In the genomic region with DNA sequence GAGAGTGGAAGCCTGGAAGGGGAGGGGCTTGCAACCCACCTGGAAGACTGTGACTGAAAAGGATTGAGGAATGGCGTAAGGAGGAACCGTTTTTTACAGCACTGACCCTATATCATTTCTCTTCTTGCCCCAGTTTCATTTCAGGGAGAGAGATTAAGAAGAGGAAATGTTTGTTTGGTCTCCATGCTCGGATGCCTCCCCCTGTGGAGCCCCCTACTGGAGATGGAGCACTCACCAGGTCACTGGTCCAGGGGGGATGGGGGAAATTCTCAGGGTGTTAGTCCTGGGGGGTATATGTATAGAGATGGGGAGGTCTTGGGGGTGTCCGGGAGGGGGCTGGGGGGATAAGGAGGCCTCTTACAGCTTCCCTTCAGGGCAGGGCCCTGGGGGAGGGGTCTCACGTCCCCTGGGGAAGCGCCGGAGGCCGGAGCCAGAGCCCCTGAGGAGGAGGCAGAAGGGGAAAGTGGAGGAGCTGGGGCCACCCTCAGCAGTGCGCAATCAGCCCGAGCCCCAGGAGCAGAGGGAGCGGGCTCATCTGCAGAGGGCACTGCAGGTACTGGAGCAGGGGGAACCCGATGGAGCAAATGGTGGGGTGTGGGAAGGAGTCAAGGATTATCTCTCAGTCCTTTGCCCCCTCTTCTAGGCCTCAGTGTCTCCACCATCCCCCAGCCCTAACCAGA, we compare ENCODE assay signal across 1 cellular context.
TF ChIP-seq lines count a peak whose summit lies in the region.

No MANE protein-coding gene starts in this region.

TF ChIP-seq in GM12878, 131 proteins besides CTCF, POLR2A, EP300 and RAD21 (continues in another document):
- TF ChIP-seq TARDBP (IDR thresholded peaks at IDR 0.05; ENCODE audit: borderline replicate concordance) (no peak), CBX3 (IDR thresholded peaks at IDR 0.05; ENCODE audit: borderline replicate concordance, low read depth) (no peak), NFIC (IDR thresholded peaks at IDR 0.05; ENCODE audit: low read depth, low read length) (no peak), IRF4 (IDR thresholded peaks at IDR 0.05; ENCODE audit: low read depth, low read length) (no peak), ESRRA (IDR thresholded peaks at IDR 0.05; ENCODE audit: low read length) (no peak), HDGF (IDR thresholded peaks at IDR 0.05) (no peak), SMC3 (IDR thresholded peaks at IDR 0.05; ENCODE audit: borderline replicate concordance, low read length) (peak; percentile 13; the same call in 1 of the 2 replicates), NR2C1 (IDR thresholded peaks at IDR 0.05) (no peak), NR2C2 (IDR thresholded peaks at IDR 0.05; ENCODE audit: borderline replicate concordance, control insufficient read depth, insufficient read length, low read depth) (no peak), FOXK2 (IDR thresholded peaks at IDR 0.05) (no peak), NFXL1 (IDR thresholded peaks at IDR 0.05; ENCODE audit: borderline replicate concordance) (no peak), RBBP5 (conservative IDR thresholded peaks at IDR 0.05) (no peak), ASH2L (IDR thresholded peaks at IDR 0.05; ENCODE audit: borderline replicate concordance, low read depth) (no peak), MYB (IDR thresholded peaks at IDR 0.05; ENCODE audit: borderline replicate concordance, low read depth, low read length) (no peak), BACH1 (IDR thresholded peaks at IDR 0.05; ENCODE audit: borderline replicate concordance) (peak; percentile 28; the same call in 1 of the 2 replicates), ZNF622 (IDR thresholded peaks at IDR 0.05) (no peak), ZSCAN29 (IDR thresholded peaks at IDR 0.05) (no peak), PAX5 (IDR thresholded peaks at IDR 0.05; ENCODE audit: borderline replicate concordance, low read depth, low read length) (peak; percentile 66; the same call in 1 of the 2 replicates), IKZF2 (IDR thresholded peaks at IDR 0.05) (no peak), SIN3A (IDR thresholded peaks at IDR 0.05; ENCODE audit: low read depth, low read length) (no peak), NBN (IDR thresholded peaks at IDR 0.05) (0 out of 2 replicates have a peak, but pooled peaks have one; percentile 14), RB1 (IDR thresholded peaks at IDR 0.05; ENCODE audit: borderline replicate concordance) (no peak), TCF3 (IDR thresholded peaks at IDR 0.05; ENCODE audit: borderline replicate concordance, insufficient read depth, low read depth, low read length) (no peak), HCFC1 (IDR thresholded peaks at IDR 0.05; ENCODE audit: low read length) (no peak), HDAC6 (IDR thresholded peaks at IDR 0.05; ENCODE audit: unreplicated experiment) (no peak), RAD51 (IDR thresholded peaks at IDR 0.05) (no peak), SREBF1 (IDR thresholded peaks at IDR 0.05; ENCODE audit: low read length) (no peak), CBFB (IDR thresholded peaks at IDR 0.05; ENCODE audit: low read depth) (no peak), KAT2A (conservative IDR thresholded peaks at IDR 0.05; ENCODE audit: control insufficient read depth, low read depth, low read length) (no peak), YY1 (IDR thresholded peaks at IDR 0.05; ENCODE audit: low read depth, low read length) (0 out of 2 replicates have a peak, but pooled peaks have one; percentile 29), SPI1 (IDR thresholded peaks at IDR 0.05; ENCODE audit: borderline replicate concordance, insufficient read depth, low read depth, low read length) (no peak; the same call in 1 of the 2 replicates)
- TF ChIP-seq, protein P1, sequence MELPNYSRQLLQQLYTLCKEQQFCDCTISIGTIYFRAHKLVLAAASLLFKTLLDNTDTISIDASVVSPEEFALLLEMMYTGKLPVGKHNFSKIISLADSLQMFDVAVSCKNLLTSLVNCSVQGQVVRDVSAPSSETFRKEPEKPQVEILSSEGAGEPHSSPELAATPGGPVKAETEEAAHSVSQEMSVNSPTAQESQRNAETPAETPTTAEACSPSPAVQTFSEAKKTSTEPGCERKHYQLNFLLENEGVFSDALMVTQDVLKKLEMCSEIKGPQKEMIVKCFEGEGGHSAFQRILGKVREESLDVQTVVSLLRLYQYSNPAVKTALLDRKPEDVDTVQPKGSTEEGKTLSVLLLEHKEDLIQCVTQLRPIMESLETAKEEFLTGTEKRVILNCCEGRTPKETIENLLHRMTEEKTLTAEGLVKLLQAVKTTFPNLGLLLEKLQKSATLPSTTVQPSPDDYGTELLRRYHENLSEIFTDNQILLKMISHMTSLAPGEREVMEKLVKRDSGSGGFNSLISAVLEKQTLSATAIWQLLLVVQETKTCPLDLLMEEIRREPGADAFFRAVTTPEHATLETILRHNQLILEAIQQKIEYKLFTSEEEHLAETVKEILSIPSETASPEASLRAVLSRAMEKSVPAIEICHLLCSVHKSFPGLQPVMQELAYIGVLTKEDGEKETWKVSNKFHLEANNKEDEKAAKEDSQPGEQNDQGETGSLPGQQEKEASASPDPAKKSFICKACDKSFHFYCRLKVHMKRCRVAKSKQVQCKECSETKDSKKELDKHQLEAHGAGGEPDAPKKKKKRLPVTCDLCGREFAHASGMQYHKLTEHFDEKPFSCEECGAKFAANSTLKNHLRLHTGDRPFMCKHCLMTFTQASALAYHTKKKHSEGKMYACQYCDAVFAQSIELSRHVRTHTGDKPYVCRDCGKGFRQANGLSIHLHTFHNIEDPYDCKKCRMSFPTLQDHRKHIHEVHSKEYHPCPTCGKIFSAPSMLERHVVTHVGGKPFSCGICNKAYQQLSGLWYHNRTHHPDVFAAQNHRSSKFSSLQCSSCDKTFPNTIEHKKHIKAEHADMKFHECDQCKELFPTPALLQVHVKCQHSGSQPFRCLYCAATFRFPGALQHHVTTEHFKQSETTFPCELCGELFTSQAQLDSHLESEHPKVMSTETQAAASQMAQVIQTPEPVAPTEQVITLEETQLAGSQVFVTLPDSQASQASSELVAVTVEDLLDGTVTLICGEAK (IDR thresholded peaks at IDR 0.05; ENCODE audit: borderline replicate concordance), result no peak
- TF ChIP-seq, protein P2, sequence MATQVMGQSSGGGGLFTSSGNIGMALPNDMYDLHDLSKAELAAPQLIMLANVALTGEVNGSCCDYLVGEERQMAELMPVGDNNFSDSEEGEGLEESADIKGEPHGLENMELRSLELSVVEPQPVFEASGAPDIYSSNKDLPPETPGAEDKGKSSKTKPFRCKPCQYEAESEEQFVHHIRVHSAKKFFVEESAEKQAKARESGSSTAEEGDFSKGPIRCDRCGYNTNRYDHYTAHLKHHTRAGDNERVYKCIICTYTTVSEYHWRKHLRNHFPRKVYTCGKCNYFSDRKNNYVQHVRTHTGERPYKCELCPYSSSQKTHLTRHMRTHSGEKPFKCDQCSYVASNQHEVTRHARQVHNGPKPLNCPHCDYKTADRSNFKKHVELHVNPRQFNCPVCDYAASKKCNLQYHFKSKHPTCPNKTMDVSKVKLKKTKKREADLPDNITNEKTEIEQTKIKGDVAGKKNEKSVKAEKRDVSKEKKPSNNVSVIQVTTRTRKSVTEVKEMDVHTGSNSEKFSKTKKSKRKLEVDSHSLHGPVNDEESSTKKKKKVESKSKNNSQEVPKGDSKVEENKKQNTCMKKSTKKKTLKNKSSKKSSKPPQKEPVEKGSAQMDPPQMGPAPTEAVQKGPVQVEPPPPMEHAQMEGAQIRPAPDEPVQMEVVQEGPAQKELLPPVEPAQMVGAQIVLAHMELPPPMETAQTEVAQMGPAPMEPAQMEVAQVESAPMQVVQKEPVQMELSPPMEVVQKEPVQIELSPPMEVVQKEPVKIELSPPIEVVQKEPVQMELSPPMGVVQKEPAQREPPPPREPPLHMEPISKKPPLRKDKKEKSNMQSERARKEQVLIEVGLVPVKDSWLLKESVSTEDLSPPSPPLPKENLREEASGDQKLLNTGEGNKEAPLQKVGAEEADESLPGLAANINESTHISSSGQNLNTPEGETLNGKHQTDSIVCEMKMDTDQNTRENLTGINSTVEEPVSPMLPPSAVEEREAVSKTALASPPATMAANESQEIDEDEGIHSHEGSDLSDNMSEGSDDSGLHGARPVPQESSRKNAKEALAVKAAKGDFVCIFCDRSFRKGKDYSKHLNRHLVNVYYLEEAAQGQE (IDR thresholded peaks at IDR 0.05; ENCODE audit: low read depth, low read length), result no peak
- TF ChIP-seq, protein P3, sequence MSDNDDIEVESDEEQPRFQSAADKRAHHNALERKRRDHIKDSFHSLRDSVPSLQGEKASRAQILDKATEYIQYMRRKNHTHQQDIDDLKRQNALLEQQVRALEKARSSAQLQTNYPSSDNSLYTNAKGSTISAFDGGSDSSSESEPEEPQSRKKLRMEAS (IDR thresholded peaks at IDR 0.05; ENCODE audit: low read depth, low read length), result no peak
- TF ChIP-seq, protein P4, sequence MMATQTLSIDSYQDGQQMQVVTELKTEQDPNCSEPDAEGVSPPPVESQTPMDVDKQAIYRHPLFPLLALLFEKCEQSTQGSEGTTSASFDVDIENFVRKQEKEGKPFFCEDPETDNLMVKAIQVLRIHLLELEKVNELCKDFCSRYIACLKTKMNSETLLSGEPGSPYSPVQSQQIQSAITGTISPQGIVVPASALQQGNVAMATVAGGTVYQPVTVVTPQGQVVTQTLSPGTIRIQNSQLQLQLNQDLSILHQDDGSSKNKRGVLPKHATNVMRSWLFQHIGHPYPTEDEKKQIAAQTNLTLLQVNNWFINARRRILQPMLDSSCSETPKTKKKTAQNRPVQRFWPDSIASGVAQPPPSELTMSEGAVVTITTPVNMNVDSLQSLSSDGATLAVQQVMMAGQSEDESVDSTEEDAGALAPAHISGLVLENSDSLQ (IDR thresholded peaks at IDR 0.05), result no peak
- TF ChIP-seq, protein P5, sequence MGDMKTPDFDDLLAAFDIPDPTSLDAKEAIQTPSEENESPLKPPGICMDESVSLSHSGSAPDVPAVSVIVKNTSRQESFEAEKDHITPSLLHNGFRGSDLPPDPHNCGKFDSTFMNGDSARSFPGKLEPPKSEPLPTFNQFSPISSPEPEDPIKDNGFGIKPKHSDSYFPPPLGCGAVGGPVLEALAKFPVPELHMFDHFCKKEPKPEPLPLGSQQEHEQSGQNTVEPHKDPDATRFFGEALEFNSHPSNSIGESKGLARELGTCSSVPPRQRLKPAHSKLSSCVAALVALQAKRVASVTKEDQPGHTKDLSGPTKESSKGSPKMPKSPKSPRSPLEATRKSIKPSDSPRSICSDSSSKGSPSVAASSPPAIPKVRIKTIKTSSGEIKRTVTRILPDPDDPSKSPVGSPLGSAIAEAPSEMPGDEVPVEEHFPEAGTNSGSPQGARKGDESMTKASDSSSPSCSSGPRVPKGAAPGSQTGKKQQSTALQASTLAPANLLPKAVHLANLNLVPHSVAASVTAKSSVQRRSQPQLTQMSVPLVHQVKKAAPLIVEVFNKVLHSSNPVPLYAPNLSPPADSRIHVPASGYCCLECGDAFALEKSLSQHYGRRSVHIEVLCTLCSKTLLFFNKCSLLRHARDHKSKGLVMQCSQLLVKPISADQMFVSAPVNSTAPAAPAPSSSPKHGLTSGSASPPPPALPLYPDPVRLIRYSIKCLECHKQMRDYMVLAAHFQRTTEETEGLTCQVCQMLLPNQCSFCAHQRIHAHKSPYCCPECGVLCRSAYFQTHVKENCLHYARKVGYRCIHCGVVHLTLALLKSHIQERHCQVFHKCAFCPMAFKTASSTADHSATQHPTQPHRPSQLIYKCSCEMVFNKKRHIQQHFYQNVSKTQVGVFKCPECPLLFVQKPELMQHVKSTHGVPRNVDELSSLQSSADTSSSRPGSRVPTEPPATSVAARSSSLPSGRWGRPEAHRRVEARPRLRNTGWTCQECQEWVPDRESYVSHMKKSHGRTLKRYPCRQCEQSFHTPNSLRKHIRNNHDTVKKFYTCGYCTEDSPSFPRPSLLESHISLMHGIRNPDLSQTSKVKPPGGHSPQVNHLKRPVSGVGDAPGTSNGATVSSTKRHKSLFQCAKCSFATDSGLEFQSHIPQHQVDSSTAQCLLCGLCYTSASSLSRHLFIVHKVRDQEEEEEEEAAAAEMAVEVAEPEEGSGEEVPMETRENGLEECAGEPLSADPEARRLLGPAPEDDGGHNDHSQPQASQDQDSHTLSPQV (IDR thresholded peaks at IDR 0.05), result no peak
- TF ChIP-seq, protein P6, sequence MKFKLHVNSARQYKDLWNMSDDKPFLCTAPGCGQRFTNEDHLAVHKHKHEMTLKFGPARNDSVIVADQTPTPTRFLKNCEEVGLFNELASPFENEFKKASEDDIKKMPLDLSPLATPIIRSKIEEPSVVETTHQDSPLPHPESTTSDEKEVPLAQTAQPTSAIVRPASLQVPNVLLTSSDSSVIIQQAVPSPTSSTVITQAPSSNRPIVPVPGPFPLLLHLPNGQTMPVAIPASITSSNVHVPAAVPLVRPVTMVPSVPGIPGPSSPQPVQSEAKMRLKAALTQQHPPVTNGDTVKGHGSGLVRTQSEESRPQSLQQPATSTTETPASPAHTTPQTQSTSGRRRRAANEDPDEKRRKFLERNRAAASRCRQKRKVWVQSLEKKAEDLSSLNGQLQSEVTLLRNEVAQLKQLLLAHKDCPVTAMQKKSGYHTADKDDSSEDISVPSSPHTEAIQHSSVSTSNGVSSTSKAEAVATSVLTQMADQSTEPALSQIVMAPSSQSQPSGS (IDR thresholded peaks at IDR 0.05; ENCODE audit: low read length), result no peak
- TF ChIP-seq, protein P7, sequence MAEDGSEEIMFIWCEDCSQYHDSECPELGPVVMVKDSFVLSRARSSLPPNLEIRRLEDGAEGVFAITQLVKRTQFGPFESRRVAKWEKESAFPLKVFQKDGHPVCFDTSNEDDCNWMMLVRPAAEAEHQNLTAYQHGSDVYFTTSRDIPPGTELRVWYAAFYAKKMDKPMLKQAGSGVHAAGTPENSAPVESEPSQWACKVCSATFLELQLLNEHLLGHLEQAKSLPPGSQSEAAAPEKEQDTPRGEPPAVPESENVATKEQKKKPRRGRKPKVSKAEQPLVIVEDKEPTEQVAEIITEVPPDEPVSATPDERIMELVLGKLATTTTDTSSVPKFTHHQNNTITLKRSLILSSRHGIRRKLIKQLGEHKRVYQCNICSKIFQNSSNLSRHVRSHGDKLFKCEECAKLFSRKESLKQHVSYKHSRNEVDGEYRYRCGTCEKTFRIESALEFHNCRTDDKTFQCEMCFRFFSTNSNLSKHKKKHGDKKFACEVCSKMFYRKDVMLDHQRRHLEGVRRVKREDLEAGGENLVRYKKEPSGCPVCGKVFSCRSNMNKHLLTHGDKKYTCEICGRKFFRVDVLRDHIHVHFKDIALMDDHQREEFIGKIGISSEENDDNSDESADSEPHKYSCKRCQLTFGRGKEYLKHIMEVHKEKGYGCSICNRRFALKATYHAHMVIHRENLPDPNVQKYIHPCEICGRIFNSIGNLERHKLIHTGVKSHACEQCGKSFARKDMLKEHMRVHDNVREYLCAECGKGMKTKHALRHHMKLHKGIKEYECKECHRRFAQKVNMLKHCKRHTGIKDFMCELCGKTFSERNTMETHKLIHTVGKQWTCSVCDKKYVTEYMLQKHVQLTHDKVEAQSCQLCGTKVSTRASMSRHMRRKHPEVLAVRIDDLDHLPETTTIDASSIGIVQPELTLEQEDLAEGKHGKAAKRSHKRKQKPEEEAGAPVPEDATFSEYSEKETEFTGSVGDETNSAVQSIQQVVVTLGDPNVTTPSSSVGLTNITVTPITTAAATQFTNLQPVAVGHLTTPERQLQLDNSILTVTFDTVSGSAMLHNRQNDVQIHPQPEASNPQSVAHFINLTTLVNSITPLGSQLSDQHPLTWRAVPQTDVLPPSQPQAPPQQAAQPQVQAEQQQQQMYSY (CRISPR knock-in tag; IDR thresholded peaks at IDR 0.05), result no peak
- TF ChIP-seq, protein P8, sequence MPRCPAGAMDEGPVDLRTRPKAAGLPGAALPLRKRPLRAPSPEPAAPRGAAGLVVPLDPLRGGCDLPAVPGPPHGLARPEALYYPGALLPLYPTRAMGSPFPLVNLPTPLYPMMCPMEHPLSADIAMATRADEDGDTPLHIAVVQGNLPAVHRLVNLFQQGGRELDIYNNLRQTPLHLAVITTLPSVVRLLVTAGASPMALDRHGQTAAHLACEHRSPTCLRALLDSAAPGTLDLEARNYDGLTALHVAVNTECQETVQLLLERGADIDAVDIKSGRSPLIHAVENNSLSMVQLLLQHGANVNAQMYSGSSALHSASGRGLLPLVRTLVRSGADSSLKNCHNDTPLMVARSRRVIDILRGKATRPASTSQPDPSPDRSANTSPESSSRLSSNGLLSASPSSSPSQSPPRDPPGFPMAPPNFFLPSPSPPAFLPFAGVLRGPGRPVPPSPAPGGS (IDR thresholded peaks at IDR 0.05; ENCODE audit: borderline replicate concordance, insufficient read depth, low read depth, low read length, poor library complexity, severe bottlenecking), result no peak
